Comparison of ENCODE assay signal across 8 cellular contexts in the genomic region with DNA sequence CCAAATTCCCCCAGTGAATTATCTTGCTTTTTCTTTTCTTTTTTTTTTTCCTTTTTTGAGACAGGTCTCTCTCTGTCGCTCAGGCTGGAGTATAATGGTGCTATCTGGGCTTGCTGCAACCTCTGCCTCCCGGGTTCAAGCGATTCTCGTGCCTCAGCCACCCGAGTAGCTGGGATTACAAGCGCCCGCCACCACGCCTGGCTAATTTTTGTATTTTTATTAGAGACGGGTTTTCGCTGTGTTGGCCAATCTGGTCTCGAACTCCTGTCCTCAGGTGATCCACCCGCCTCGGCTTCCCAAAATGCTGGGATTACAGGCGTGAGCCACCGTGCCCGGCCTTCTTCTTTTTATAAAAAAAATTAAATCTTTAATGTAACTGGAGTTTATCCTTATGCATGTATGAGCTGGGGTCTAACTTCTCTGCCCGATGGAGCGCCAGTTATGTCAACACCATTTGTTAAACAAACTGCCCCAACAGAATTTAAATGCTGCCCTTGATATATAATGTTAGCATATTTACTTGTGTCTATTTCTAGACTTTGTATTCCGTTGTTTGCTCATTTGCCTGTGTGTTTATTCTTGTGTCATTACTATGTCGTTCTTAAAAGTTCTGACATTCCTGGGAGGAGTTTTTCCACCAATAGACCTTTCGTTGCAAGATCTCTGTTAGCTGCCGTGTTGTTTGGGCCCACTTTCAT. TPM values are rescaled to one million over a fixed set of nuclear protein-coding genes. Genes with fewer than 3 reads are reported as not detected.
DNase-seq lines count a peak whose midpoint lies in the region; ATAC-seq and TF ChIP-seq lines count a peak whose summit lies in the region.

No MANE protein-coding gene starts in this region.

- no peaks in the 10 kb centered on the region; the same call in 1 of the 2 replicates for H4K20me1 ChIP-seq in SU-DHL-6 (ENCODE audit: low read depth, low read length)

- H3K9me3 ChIP-seq in SU-DHL-6 (ENCODE audit: insufficient read depth, low read length) (no peaks in the 10 kb centered on the region), sigmoid colon (no peaks in the 10 kb centered on the region)

- H3K9me2 ChIP-seq in SU-DHL-6 (replicated peaks; ENCODE audit: insufficient read depth, low read length) = no peaks in the 10 kb centered on the region

- no peak for TF ChIP-seq EP300 in sigmoid colon (IDR thresholded peaks at IDR 0.05)

- H3F3A ChIP-seq in SU-DHL-6 (ENCODE audit: insufficient read depth) = peaks cover 14% of the 10 kb centered on the region; the same call in 1 of the 2 replicates

- no peaks in the 10 kb centered on the region for H3K27me3 ChIP-seq in SU-DHL-6 (ENCODE audit: low read length)
- H3K27me3 ChIP-seq in sigmoid colon = no peaks in the 10 kb centered on the region

- ATAC-seq in HG02970 (IDR thresholded peaks at IDR 0.05; ENCODE audit: low FRiP score, unreplicated experiment) (no peak), GM18907 (IDR thresholded peaks at IDR 0.05; ENCODE audit: unreplicated experiment) (no peak)

- H2AFZ ChIP-seq in SU-DHL-6 (ENCODE audit: low read depth, low read length, severe bottlenecking) = peak overlapping the region; percentile 87

- intact Hi-C loops in sigmoid colon (cut with DNase I) = no loop called here

- TF ChIP-seq CTCF in SU-DHL-6 (IDR thresholded peaks at IDR 0.05; ENCODE audit: insufficient read depth, low read length, poor library complexity, severe bottlenecking) = no peak
- no peak for TF ChIP-seq CTCF in foreskin fibroblast (IDR thresholded peaks at IDR 0.05; ENCODE audit: low read depth, low read length)
- TF ChIP-seq CTCF in sigmoid colon (IDR thresholded peaks at IDR 0.05) = no peak

- TF ChIP-seq POLR2A in sigmoid colon (IDR thresholded peaks at IDR 0.05) = no peak

- H3K4me3 ChIP-seq in SU-DHL-6 (ENCODE audit: insufficient read depth, low read length, poor library complexity, severe bottlenecking) (peak overlapping the region; percentile 94), foreskin fibroblast (ENCODE audit: low read depth in 1 of 2, low read length in 2 of 2) (peak overlapping the region; percentile 70 to 92), sigmoid colon (peak overlapping the region; percentile 49 to 54 (median 50))

- H3K4me1 ChIP-seq in sigmoid colon = peaks cover 0 to 11% (median 7%) of the 10 kb centered on the region in 4 donors

- peaks cover 15% of the 10 kb centered on the region; the same call in 1 of the 2 replicates for H3K36me3 ChIP-seq in SU-DHL-6 (ENCODE audit: low read length)
- H3K36me3 ChIP-seq in sigmoid colon = no peaks in the 10 kb centered on the region

- peak; percentile 68 for DNase-seq in activated CD8-positive, alpha-beta memory T cell treated with anti-CD3 and anti-CD28 coated beads for 24 hours
- no peak for DNase-seq in activated CD8-positive, alpha-beta memory T cell treated with anti-CD3 and anti-CD28 coated beads, Interleukin-2, amount 50 U/mL, for 4 hours
- DNase-seq in foreskin fibroblast (peak in 1 of 2 donors; percentile 38), sigmoid colon (no peak), A172 (ENCODE audit: low spot score) (no peak)

- H3K79me2 ChIP-seq in SU-DHL-6 (ENCODE audit: insufficient read depth, low read length) = peaks cover 34% of the 10 kb centered on the region

- H3K9ac ChIP-seq in SU-DHL-6 (ENCODE audit: low read length) = peak overlapping the region; percentile 98

- H3K4me2 ChIP-seq in SU-DHL-6 (ENCODE audit: low read depth, low read length, poor library complexity, severe bottlenecking) = peak overlapping the region; percentile 98

- H3K27ac ChIP-seq in SU-DHL-6 (ENCODE audit: low read depth, low read length) (peak overlapping the region; percentile 90), sigmoid colon (peak overlapping the region; percentile 77 to 85 (median 81))

- 8 to 19% methylated on average over 22 of the region's 22 CpGs for WGBS in sigmoid colon, 2 donors

RNA-seq across cellular contexts. Expression of gene AURKB, which starts 0.5 kb away (rescaled TPM):
- 1 to 10 TPM in 2 of 4 donors, not detected in 2; 1.4 to 3.3 TPM for total RNA-seq in sigmoid colon
- polyA plus RNA-seq in sigmoid colon = 10 to 100 TPM in 2 of 3 donors, 1 to 10 TPM in 1; 1.8 to 45.6 (median 12.7) TPM
- 110 and 114 TPM in 2 replicates for total RNA-seq in A172 (2014; rRNA removed; shearing (Covaris generic))

RNA-seq across cellular contexts. Expression of gene BORCS6, which starts 20.9 kb away (rescaled TPM):
- total RNA-seq in sigmoid colon = 10 to 100 TPM in 3 of 4 donors, 1 to 10 TPM in 1; 7.7 to 17.7 (median 15.8) TPM
- 10 to 100 TPM in 2 of 3 donors, 1 to 10 TPM in 1; 9.2 to 14.6 (median 10.8) TPM for polyA plus RNA-seq in sigmoid colon
- total RNA-seq in A172 (2014; rRNA removed; shearing (Covaris generic)) = 8.8 and 10.9 TPM in 2 replicates

RNA-seq across cellular contexts. Expression of gene TMEM107, which starts 34.7 kb away (rescaled TPM):
- total RNA-seq in sigmoid colon = 10 to 100 TPM in 3 of 4 donors, 1 to 10 TPM in 1; 8.3 to 61.7 (median 20.6) TPM
- 10 to 100 TPM in 1 of 3 donors, 1 to 10 TPM in 2; 4.6 to 20.8 (median 7.2) TPM for polyA plus RNA-seq in sigmoid colon
- total RNA-seq in A172 (2014; rRNA removed; shearing (Covaris generic)) = 35.8 and 39.3 TPM in 2 replicates

RNA-seq across cellular contexts. Expression of gene CTC1, which starts 36.9 kb away (rescaled TPM):
- total RNA-seq in sigmoid colon = 10 to 100 TPM; 14.6 to 19.9 (median 16.7) TPM
- polyA plus RNA-seq in sigmoid colon = 10 to 100 TPM in 2 of 3 donors, 1 to 10 TPM in 1; 3.7 to 34.2 (median 13.2) TPM
- total RNA-seq in A172 (2014; rRNA removed; shearing (Covaris generic)) = 3.2 and 7.7 TPM in 2 replicates

RNA-seq across cellular contexts. Expression of gene PFAS, which starts 38.2 kb away (rescaled TPM):
- total RNA-seq in sigmoid colon = 10 to 100 TPM in 1 of 4 donors, 1 to 10 TPM in 3; 4.6 to 10.2 (median 6.9) TPM
- 10 to 100 TPM in 1 of 3 donors, 1 to 10 TPM in 2; 1.4 to 22.2 (median 1.8) TPM for polyA plus RNA-seq in sigmoid colon
- 28.0 and 29.3 TPM in 2 replicates for total RNA-seq in A172 (2014; rRNA removed; shearing (Covaris generic))

Comparison
In these comparisons a context has a peak if more than half of its experiments do, and no peak if none do; other contexts are left out.
1. RNA of gene AURKB, which starts 0.5 kb away (total RNA-seq): 110 to 114 TPM in A172; 1.4 to 3.3 TPM in sigmoid colon; every median in the first group is over 10 times any median in the second.
2. Peak in every context shown above with its lines, with median percentiles within 50 percentile points of each other: H3K4me3 ChIP-seq.